ENCODE assay signal across 1 cellular context in the genomic region with DNA sequence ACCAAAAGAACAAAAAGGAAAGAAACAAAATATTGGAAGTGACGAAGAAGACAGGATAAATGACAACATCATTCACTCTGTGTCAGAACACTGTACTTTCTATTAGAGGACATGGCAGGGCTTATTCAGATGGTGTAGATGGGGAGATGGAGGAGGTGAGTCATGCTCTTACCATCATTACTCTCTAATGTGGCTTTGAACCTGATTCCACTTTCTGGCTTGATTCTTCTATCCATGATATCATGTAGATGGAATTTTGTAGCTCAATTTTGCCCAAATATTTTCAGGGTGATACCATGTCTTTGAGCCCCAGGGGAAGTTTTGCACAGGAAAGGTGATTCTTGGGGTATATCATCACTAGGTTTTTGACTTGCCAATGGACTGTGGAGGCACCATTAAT.
TF ChIP-seq lines count a peak whose summit lies in the region.

No MANE protein-coding gene starts in this region.

TF ChIP-seq in SK-N-SH, 30 proteins besides CTCF, POLR2A, EP300 and RAD21 (continued from another document):
- TF ChIP-seq, protein P1, sequence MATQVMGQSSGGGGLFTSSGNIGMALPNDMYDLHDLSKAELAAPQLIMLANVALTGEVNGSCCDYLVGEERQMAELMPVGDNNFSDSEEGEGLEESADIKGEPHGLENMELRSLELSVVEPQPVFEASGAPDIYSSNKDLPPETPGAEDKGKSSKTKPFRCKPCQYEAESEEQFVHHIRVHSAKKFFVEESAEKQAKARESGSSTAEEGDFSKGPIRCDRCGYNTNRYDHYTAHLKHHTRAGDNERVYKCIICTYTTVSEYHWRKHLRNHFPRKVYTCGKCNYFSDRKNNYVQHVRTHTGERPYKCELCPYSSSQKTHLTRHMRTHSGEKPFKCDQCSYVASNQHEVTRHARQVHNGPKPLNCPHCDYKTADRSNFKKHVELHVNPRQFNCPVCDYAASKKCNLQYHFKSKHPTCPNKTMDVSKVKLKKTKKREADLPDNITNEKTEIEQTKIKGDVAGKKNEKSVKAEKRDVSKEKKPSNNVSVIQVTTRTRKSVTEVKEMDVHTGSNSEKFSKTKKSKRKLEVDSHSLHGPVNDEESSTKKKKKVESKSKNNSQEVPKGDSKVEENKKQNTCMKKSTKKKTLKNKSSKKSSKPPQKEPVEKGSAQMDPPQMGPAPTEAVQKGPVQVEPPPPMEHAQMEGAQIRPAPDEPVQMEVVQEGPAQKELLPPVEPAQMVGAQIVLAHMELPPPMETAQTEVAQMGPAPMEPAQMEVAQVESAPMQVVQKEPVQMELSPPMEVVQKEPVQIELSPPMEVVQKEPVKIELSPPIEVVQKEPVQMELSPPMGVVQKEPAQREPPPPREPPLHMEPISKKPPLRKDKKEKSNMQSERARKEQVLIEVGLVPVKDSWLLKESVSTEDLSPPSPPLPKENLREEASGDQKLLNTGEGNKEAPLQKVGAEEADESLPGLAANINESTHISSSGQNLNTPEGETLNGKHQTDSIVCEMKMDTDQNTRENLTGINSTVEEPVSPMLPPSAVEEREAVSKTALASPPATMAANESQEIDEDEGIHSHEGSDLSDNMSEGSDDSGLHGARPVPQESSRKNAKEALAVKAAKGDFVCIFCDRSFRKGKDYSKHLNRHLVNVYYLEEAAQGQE (IDR thresholded peaks at IDR 0.05; ENCODE audit: low read depth, low read length), result no peak
- TF ChIP-seq TEAD4 (IDR thresholded peaks at IDR 0.05; ENCODE audit: borderline replicate concordance, insufficient read depth), result peak; percentile 68; the same call in 1 of the 2 replicates
- TF ChIP-seq RXRA (IDR thresholded peaks at IDR 0.05; ENCODE audit: borderline replicate concordance, low read depth), result peak; percentile 37; the same call in 1 of the 2 replicates
- TF ChIP-seq NFIC (IDR thresholded peaks at IDR 0.05; ENCODE audit: borderline replicate concordance), result peak; percentile 72
- TF ChIP-seq, protein P2, sequence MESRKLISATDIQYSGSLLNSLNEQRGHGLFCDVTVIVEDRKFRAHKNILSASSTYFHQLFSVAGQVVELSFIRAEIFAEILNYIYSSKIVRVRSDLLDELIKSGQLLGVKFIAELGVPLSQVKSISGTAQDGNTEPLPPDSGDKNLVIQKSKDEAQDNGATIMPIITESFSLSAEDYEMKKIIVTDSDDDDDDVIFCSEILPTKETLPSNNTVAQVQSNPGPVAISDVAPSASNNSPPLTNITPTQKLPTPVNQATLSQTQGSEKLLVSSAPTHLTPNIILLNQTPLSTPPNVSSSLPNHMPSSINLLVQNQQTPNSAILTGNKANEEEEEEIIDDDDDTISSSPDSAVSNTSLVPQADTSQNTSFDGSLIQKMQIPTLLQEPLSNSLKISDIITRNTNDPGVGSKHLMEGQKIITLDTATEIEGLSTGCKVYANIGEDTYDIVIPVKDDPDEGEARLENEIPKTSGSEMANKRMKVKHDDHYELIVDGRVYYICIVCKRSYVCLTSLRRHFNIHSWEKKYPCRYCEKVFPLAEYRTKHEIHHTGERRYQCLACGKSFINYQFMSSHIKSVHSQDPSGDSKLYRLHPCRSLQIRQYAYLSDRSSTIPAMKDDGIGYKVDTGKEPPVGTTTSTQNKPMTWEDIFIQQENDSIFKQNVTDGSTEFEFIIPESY (IDR thresholded peaks at IDR 0.05; ENCODE audit: borderline replicate concordance, low read depth), result 0 out of 2 replicates have a peak, but pooled peaks have one; percentile 61
- peak; percentile 88 for TF ChIP-seq FOSL2 (IDR thresholded peaks at IDR 0.05; ENCODE audit: borderline replicate concordance, low read depth)
- TF ChIP-seq JUND (IDR thresholded peaks at IDR 0.05), result peak; percentile 93
- TF ChIP-seq POLR2AphosphoS5 (IDR thresholded peaks at IDR 0.05; ENCODE audit: low read depth, low read length), result peak; percentile 17; the same call in 1 of the 2 replicates
